ENCODE assay signal across 8 cellular contexts in genomic region chr2:1733298-1733697, GRCh38. TPM values are rescaled to one million over a fixed set of nuclear protein-coding genes. Genes with fewer than 3 reads are reported as not detected.
DNase-seq lines count a peak whose midpoint lies in the region; FAIRE-seq and TF ChIP-seq lines count a peak whose summit lies in the region.
"Not testable (repeated sequence)": the region's sequence is repeated elsewhere in the genome, so short reads cannot be mapped to it uniquely, and the experiment has no call there.
"Had no signal": no experiment of that assay in that cellular context is flagged by ENCODE, and none has a peak within 500 bp of the region (broad histone marks: within the 10 kb centered on the region; RNA-seq: fewer than 3 reads in every experiment).

No MANE protein-coding gene starts in this region.

- not testable (repeated sequence) for H3K27ac Mint-ChIP-seq in CD14-positive monocyte; astrocyte (ENCODE audit: unreplicated experiment)

- 95% methylated on average over 19 of the region's 19 CpGs for WGBS in SK-N-SH (ENCODE audit: low lambda C conversion rate)
- WGBS in mesenchymal stem cell, result 95% methylated on average over 18 of the region's 19 CpGs

- intact Hi-C loops in CD14-positive monocyte (cut with micrococcal nuclease), result not testable (repeated sequence)
- intact Hi-C loops in posterior vena cava (cut with DNase I), result loop anchor here in 1 of 2 donors (10.0 kb wide), 1 partner anchor 58 kb away; no protein-coding TSS in a partner anchor

- H2AFZ ChIP-seq in SK-N-SH (ENCODE audit: low read depth); astrocyte (ENCODE audit: low read depth, low read length); fibroblast of lung (ENCODE audit: low read length); mesenchymal stem cell (ENCODE audit: low read depth, low read length): not testable (repeated sequence)

- TF ChIP-seq CTCF in CD14-positive monocyte (IDR thresholded peaks at IDR 0.05); SK-N-SH (IDR thresholded peaks at IDR 0.05); astrocyte (IDR thresholded peaks at IDR 0.05; ENCODE audit: insufficient read depth, low read depth, low read length); fibroblast of lung (conservative IDR thresholded peaks at IDR 0.05 in 1 of 2, IDR thresholded peaks at IDR 0.05 in 1 of 2; ENCODE audit: low read depth in 1 of 2, low read length in 2 of 2): not testable (repeated sequence)

- H3K27me3 ChIP-seq in SK-N-SH (ENCODE audit: insufficient read depth); astrocyte (ENCODE audit: insufficient read depth, low read length); fibroblast of lung (ENCODE audit: control insufficient read depth, insufficient read depth, low read length); mesenchymal stem cell (ENCODE audit: control insufficient read depth in 1 of 2, insufficient read depth in 1 of 2, low read length in 2 of 2); subcutaneous abdominal adipose tissue (ENCODE audit: control insufficient read depth in 5 of 5, insufficient read depth in 4 of 5, low read length in 5 of 5): not testable (repeated sequence)

- H3K36me3 ChIP-seq in SK-N-SH (replicated peaks in 1 of 2; ENCODE audit: control insufficient read depth in 1 of 2, insufficient read depth in 2 of 2, low read length in 1 of 2) (peaks cover 0 to 30% of the 10 kb centered on the region in 2 experiments), mesenchymal stem cell (ENCODE audit: control insufficient read depth in 1 of 2, insufficient read depth in 2 of 2, low read depth in 1 of 2, low read length in 2 of 2) (peaks cover 0 to 10% of the 10 kb centered on the region in 2 experiments)
- H3K36me3 ChIP-seq in astrocyte (ENCODE audit: insufficient read depth, low read length); fibroblast of lung (ENCODE audit: control insufficient read depth, insufficient read depth, low read length); subcutaneous abdominal adipose tissue (ENCODE audit: control insufficient read depth in 5 of 5, insufficient read depth in 5 of 5, low read length in 5 of 5): not testable (repeated sequence)

- not testable (repeated sequence) for H3K9me2 ChIP-seq in SK-N-SH

- peak; percentile 19 for DNase-seq in CD14-positive monocyte (ENCODE audit: low spot score)
- not testable (repeated sequence) for DNase-seq in SK-N-SH; astrocyte (ENCODE audit: low read depth); fibroblast of lung (ENCODE audit: low read depth in 2 of 2); mesenchymal stem cell
- DNase-seq in posterior vena cava (ENCODE audit: low spot score), result peak; percentile 26

- H3K4me1 ChIP-seq in SK-N-SH (ENCODE audit: control insufficient read depth in 1 of 2, insufficient read depth in 2 of 2, low read depth in 1 of 2, low read length in 1 of 2), result peaks cover 65 to 70% of the 10 kb centered on the region in 2 experiments
- H3K4me1 ChIP-seq in astrocyte (ENCODE audit: insufficient read depth, low read length), result peaks cover 65% of the 10 kb centered on the region
- H3K4me1 ChIP-seq in fibroblast of lung (ENCODE audit: control insufficient read depth, extremely low read depth, insufficient read depth, low read length), result peaks cover 48% of the 10 kb centered on the region
- H3K4me1 ChIP-seq in mesenchymal stem cell (ENCODE audit: control insufficient read depth, insufficient read depth, low read depth, low read length), result peaks cover 31% of the 10 kb centered on the region
- peaks cover 29 to 68% (median 64%) of the 10 kb centered on the region in 5 donors for H3K4me1 ChIP-seq in subcutaneous abdominal adipose tissue (ENCODE audit: control insufficient read depth in 5 of 5, insufficient read depth in 5 of 5, low read length in 5 of 5)

- peak overlapping the region in 1 of 2 experiments; percentile 42 for H2BK12ac ChIP-seq in mesenchymal stem cell (ENCODE audit: low read length in 2 of 2)

- peak overlapping the region; percentile 37 to 41 for H3K18ac ChIP-seq in mesenchymal stem cell (ENCODE audit: low read depth in 1 of 2, low read length in 2 of 2)

- TF ChIP-seq RAD21 in SK-N-SH (IDR thresholded peaks at IDR 0.05; ENCODE audit: low read length), result not testable (repeated sequence)

- H3K79me2 ChIP-seq in SK-N-SH (ENCODE audit: insufficient read depth) (peaks cover 93% of the 10 kb centered on the region), astrocyte (ENCODE audit: insufficient read depth, low read length) (peaks cover 96% of the 10 kb centered on the region), fibroblast of lung (ENCODE audit: control insufficient read depth, insufficient read depth, low read length) (peaks cover 65% of the 10 kb centered on the region)

- H3K27me3 Mint-ChIP-seq in CD14-positive monocyte (ENCODE audit: low read depth in 3 of 3); astrocyte (ENCODE audit: low read depth, unreplicated experiment): not testable (repeated sequence)

- H3K4me1 Mint-ChIP-seq in CD14-positive monocyte, result not testable (repeated sequence)
- peaks cover 49% of the 10 kb centered on the region for H3K4me1 Mint-ChIP-seq in astrocyte (ENCODE audit: low read depth, unreplicated experiment)

- H3K9me3 ChIP-seq in SK-N-SH; astrocyte (ENCODE audit: insufficient read depth, low read depth, low read length); fibroblast of lung (ENCODE audit: control insufficient read depth, insufficient read depth, low read depth, low read length); mesenchymal stem cell (ENCODE audit: control insufficient read depth, low read length); subcutaneous abdominal adipose tissue (ENCODE audit: control insufficient read depth in 5 of 5, low read length in 5 of 5): not testable (repeated sequence)

- peak overlapping the region; percentile 35 for H2AK5ac ChIP-seq in mesenchymal stem cell (ENCODE audit: low read length, severe bottlenecking)

- not testable (repeated sequence) for H3K36me3 Mint-ChIP-seq in CD14-positive monocyte
- H3K36me3 Mint-ChIP-seq in astrocyte (ENCODE audit: low read depth, unreplicated experiment), result peaks cover 30% of the 10 kb centered on the region

- H3K4ac ChIP-seq in mesenchymal stem cell (ENCODE audit: low read depth in 1 of 2, low read length in 2 of 2), result not testable (repeated sequence)

- not testable (repeated sequence) for H2BK120ac ChIP-seq in mesenchymal stem cell (ENCODE audit: low read depth, low read length)

- POLR2A ChIA-PET in SK-N-SH (lab: Yijun Ruan, JAX), result not testable (repeated sequence)

- FAIRE-seq in astrocyte (lab: Jason Lieb, UNC), result not testable (repeated sequence)

- H2BK15ac ChIP-seq in mesenchymal stem cell (ENCODE audit: low read depth, poor library complexity, severe bottlenecking), result not testable (repeated sequence)

- not testable (repeated sequence) for H3K4me2 ChIP-seq in SK-N-SH; astrocyte (ENCODE audit: low read length); fibroblast of lung (ENCODE audit: extremely low read depth, insufficient read depth, low read length); mesenchymal stem cell (ENCODE audit: low read length, poor library complexity, severe bottlenecking)

- H4K8ac ChIP-seq in mesenchymal stem cell (ENCODE audit: low read length), result not testable (repeated sequence)

- H3F3A ChIP-seq in SK-N-SH (replicated peaks; ENCODE audit: insufficient read depth), result peaks cover 70% of the 10 kb centered on the region

- H3K23ac ChIP-seq in mesenchymal stem cell (ENCODE audit: low read length in 2 of 2), result not testable (repeated sequence)

- not testable (repeated sequence) for H3K79me1 ChIP-seq in mesenchymal stem cell (replicated peaks; ENCODE audit: low read length, poor library complexity, severe bottlenecking)

- peak overlapping the region; percentile 98 to 100 for H3K27ac ChIP-seq in SK-N-SH (ENCODE audit: low read depth in 2 of 2, low read length in 1 of 2)
- peak overlapping the region; percentile 100 for H3K27ac ChIP-seq in astrocyte (ENCODE audit: low read depth, low read length)
- peak overlapping the region; percentile 95 for H3K27ac ChIP-seq in fibroblast of lung (ENCODE audit: insufficient read depth, low read length)
- H3K27ac ChIP-seq in mesenchymal stem cell (ENCODE audit: low read length, poor library complexity, severe bottlenecking), result not testable (repeated sequence)
- H3K27ac ChIP-seq in subcutaneous abdominal adipose tissue (ENCODE audit: low read depth, low read length), result peak overlapping the region; percentile 98

- not testable (repeated sequence) for H3K4me3 Mint-ChIP-seq in CD14-positive monocyte; astrocyte (ENCODE audit: unreplicated experiment)

- H4K91ac ChIP-seq in mesenchymal stem cell (ENCODE audit: low read length), result not testable (repeated sequence)

- H2BK5ac ChIP-seq in mesenchymal stem cell (ENCODE audit: low read depth, low read length, poor library complexity, severe bottlenecking), result not testable (repeated sequence)

- not testable (repeated sequence) for H3K14ac ChIP-seq in mesenchymal stem cell (ENCODE audit: low read length in 2 of 2)

- H3K9me3 Mint-ChIP-seq in CD14-positive monocyte, result peaks cover 0 to 12% (median 5%) of the 10 kb centered on the region in 7 donors
- peaks cover 13% of the 10 kb centered on the region for H3K9me3 Mint-ChIP-seq in astrocyte (ENCODE audit: unreplicated experiment)

- TF ChIP-seq EP300 in SK-N-SH (IDR thresholded peaks at IDR 0.05; ENCODE audit: borderline replicate concordance in 1 of 2, low read depth in 1 of 2, low read length in 1 of 2), result not testable (repeated sequence)

- not testable (repeated sequence) for H3K4me3 ChIP-seq in SK-N-SH (ENCODE audit: low read depth in 2 of 2, low read length in 1 of 2); astrocyte (ENCODE audit: insufficient read depth, low read depth, low read length); fibroblast of lung (replicated peaks in 1 of 4; ENCODE audit: control extremely low read depth in 1 of 4, insufficient read depth in 1 of 4, low read depth in 3 of 4, low read length in 4 of 4); mesenchymal stem cell (ENCODE audit: insufficient read depth in 1 of 2, low read depth in 1 of 2, low read length in 2 of 2); subcutaneous abdominal adipose tissue (ENCODE audit: low read depth in 1 of 5, low read length in 5 of 5)

- H3K9ac ChIP-seq in SK-N-SH; astrocyte (ENCODE audit: low read length); fibroblast of lung (ENCODE audit: insufficient read depth, low read length); mesenchymal stem cell (ENCODE audit: low read length); subcutaneous abdominal adipose tissue (ENCODE audit: low read length in 5 of 5): not testable (repeated sequence)

- not testable (repeated sequence) for H4K20me1 ChIP-seq in SK-N-SH (ENCODE audit: insufficient read depth); fibroblast of lung (ENCODE audit: control insufficient read depth, extremely low read depth, insufficient read depth, low read length)
- peaks cover 10% of the 10 kb centered on the region for H4K20me1 ChIP-seq in astrocyte (ENCODE audit: insufficient read depth, low read length)

- CTCF ChIA-PET in SK-N-SH (lab: Yijun Ruan, JAX), result interaction anchor here (1.1 to 7.1 kb wide), 5 partner anchors 8 to 39 kb away, joined by 3 to 47 read pairs (median 6); no protein-coding TSS in a partner anchor

RNA-seq across cellular contexts. Expression of gene PXDN, which starts 11.0 kb away (rescaled TPM):
- not detected for polyA plus RNA-seq in CD14-positive monocyte
- 76.8 and 146 TPM in 2 replicates for polyA plus RNA-seq in SK-N-SH (2012; rRNA removed)
- polyA plus RNA-seq in SK-N-SH (2012; cell fraction: cytosol; rRNA removed), result 105 and 143 TPM in 2 replicates
- polyA plus RNA-seq in SK-N-SH (2012; cell fraction: nucleus; rRNA removed), result 193 and 256 TPM in 2 replicates
- total RNA-seq in astrocyte, result 417 and 467 TPM in 2 replicates
- total RNA-seq in fibroblast of lung, result 111 and 153 TPM in 2 replicates
- polyA plus RNA-seq in fibroblast of lung, result 160 and 298 TPM in 2 replicates
- 135 and 343 TPM in 2 replicates for polyA plus RNA-seq in fibroblast of lung (2012)
- 231 and 511 TPM in 2 replicates for polyA minus RNA-seq in fibroblast of lung (ENCODE audit: low replicate concordance)
- polyA plus RNA-seq in mesenchymal stem cell (2013, experiment 1 of 2), result 621 TPM
- polyA plus RNA-seq in mesenchymal stem cell (2013, experiment 2 of 2), result 614 TPM
- 10 to 100 TPM; 75.3 to 85.8 TPM for total RNA-seq in posterior vena cava
- polyA plus RNA-seq: CD4-positive, CD25-positive, alpha-beta regulatory T cell had no signal
